ENCODE assay signal across 12 cellular contexts in genomic region chr9:35727676-35728040, GRCh38. TPM values are rescaled to one million over a fixed set of nuclear protein-coding genes. Genes with fewer than 3 reads are reported as not detected.
A peak's percentile ranks its signal among the peaks of the same experiment; 100 is the strongest.
DNase-seq lines count a peak whose midpoint lies in the region; ATAC-seq and TF ChIP-seq lines count a peak whose summit lies in the region.
"Had no signal": no experiment of that assay in that cellular context is flagged by ENCODE, and none has a peak within 500 bp of the region (broad histone marks: within the 10 kb centered on the region; RNA-seq: fewer than 3 reads in every experiment).

No MANE protein-coding gene starts in this region.

- H3K4me1 Mint-ChIP-seq in WTC11, result peaks cover 7% of the 10 kb centered on the region; the same call in 1 of the 2 replicates
- H3K4me1 Mint-ChIP-seq: brain, nephron had no signal

- DNase-seq in right atrium auricular region (ENCODE audit: low spot score), result no peak
- DNase-seq in Right ventricle myocardium superior, result no peak
- no peak for DNase-seq in coronary artery (ENCODE audit: low spot score)
- DNase-seq in HT-29 (ENCODE audit: low spot score), result no peak
- DNase-seq in DMS79 (lab: John Stamatoyannopoulos, UW), result no peak
- DNase-seq in WTC11 (ENCODE audit: low spot score), result no peak
- DNase-seq: NCI-H2227 treated with DMSO at 0.1 percent for 48 hours had no signal

- peak overlapping the region; percentile 60 for H3K9ac ChIP-seq in mucosa of stomach (ENCODE audit: low read length)

- H3K27ac ChIP-seq in right atrium auricular region, result peak overlapping the region; percentile 96 to 98
- peak overlapping the region; percentile 97 to 99 for H3K27ac ChIP-seq in coronary artery

- H3K4me3 ChIP-seq in right atrium auricular region, result peak overlapping the region; percentile 78 to 97
- H3K4me3 ChIP-seq in coronary artery, result peak overlapping the region; percentile 84
- no peak overlapping the region for H3K4me3 ChIP-seq in mucosa of stomach (ENCODE audit: low read length)

- peaks cover 0 to 60% of the 10 kb centered on the region in 2 donors for H3K4me1 ChIP-seq in right atrium auricular region
- H3K4me1 ChIP-seq in mucosa of stomach (ENCODE audit: control insufficient read depth, insufficient read depth, low read length), result peaks cover 44% of the 10 kb centered on the region

- no peaks in the 10 kb centered on the region for H3K27me3 ChIP-seq in right atrium auricular region
- no peaks in the 10 kb centered on the region for H3K27me3 ChIP-seq in mucosa of stomach (ENCODE audit: control insufficient read depth, insufficient read depth, low read length)

- POLR2A ChIA-PET in WTC11 (lab: Charles Lee), result interaction anchor here (0.5 to 2.6 kb wide), 5 partner anchors 31 to 1318 kb away, joined by 3 to 14 read pairs (median 4); partner anchors contain the start of gene TPM2

- H3K9me3 ChIP-seq in right atrium auricular region (no peaks in the 10 kb centered on the region), mucosa of stomach (ENCODE audit: control insufficient read depth, low read length) (no peaks in the 10 kb centered on the region)

- H3K27me3 Mint-ChIP-seq in WTC11 (ENCODE audit: low read depth), result no peaks in the 10 kb centered on the region
- H3K27me3 Mint-ChIP-seq: activated CD4-positive, alpha-beta T cell treated with anti-CD3 and anti-CD28 coated beads for 36 hours had no signal

- intact Hi-C loops in Right ventricle myocardium superior (cut with DNase I), result loop anchor here (5.0 kb wide), 2 partner anchors 35 to 65 kb away; no protein-coding TSS in a partner anchor

- H3K36me3 ChIP-seq in right atrium auricular region (peaks cover 35% of the 10 kb centered on the region), mucosa of stomach (ENCODE audit: control insufficient read depth, insufficient read depth, low read length) (peaks cover 24% of the 10 kb centered on the region)

- no peak for ATAC-seq in Right ventricle myocardium superior (ENCODE audit: poor library complexity)
- no peak for ATAC-seq in GM21367 (IDR thresholded peaks at IDR 0.05; ENCODE audit: unreplicated experiment)
- ATAC-seq in WTC11, result no peak

- peaks cover 21% of the 10 kb centered on the region for H3K36me3 Mint-ChIP-seq in WTC11

- CTCF ChIA-PET in WTC11 (lab: Charles Lee), result interaction anchor here (0.9 to 8.3 kb wide), 24 partner anchors 9 to 612 kb away, joined by 3 to 103 read pairs (median 10); partner anchors contain the start of genes ARHGEF39, ATOSB, CCDC107 and GBA2

- TF ChIP-seq CTCF in right atrium auricular region (IDR thresholded peaks at IDR 0.05), result no peak
- TF ChIP-seq CTCF in coronary artery (IDR thresholded peaks at IDR 0.05), result no peak
- no peak for TF ChIP-seq CTCF in WTC11 (IDR thresholded peaks at IDR 0.05)

- H3K4me3 Mint-ChIP-seq in WTC11, result no peak overlapping the region
- H3K4me3 Mint-ChIP-seq: activated CD4-positive, alpha-beta T cell treated with anti-CD3 and anti-CD28 coated beads for 36 hours had no signal

- H3K27ac Mint-ChIP-seq in WTC11, result no peak overlapping the region
- H3K27ac Mint-ChIP-seq: nephron had no signal

- H3K9me3 Mint-ChIP-seq in WTC11, result no peaks in the 10 kb centered on the region
- H3K9me3 Mint-ChIP-seq: brain, nephron had no signal

TF ChIP-seq in WTC11, 78 proteins besides CTCF, POLR2A, EP300 and RAD21 (continues in another document):
- TF ChIP-seq ZNF423 (CRISPR knock-in tag; IDR thresholded peaks at IDR 0.05) (no peak), PRDM15 (CRISPR knock-in tag; IDR thresholded peaks at IDR 0.05) (no peak), ZNF512 (CRISPR knock-in tag; IDR thresholded peaks at IDR 0.05; ENCODE audit: borderline replicate concordance) (no peak), E2F4 (CRISPR knock-in tag; IDR thresholded peaks at IDR 0.05; ENCODE audit: borderline replicate concordance, low read depth) (no peak), CREM (CRISPR knock-in tag; IDR thresholded peaks at IDR 0.05) (no peak), NFATC4 (CRISPR knock-in tag; IDR thresholded peaks at IDR 0.05) (no peak), TCF7 (CRISPR knock-in tag; IDR thresholded peaks at IDR 0.05; ENCODE audit: low read depth) (no peak), TP53 (CRISPR knock-in tag; IDR thresholded peaks at IDR 0.05) (no peak), SP1 (CRISPR knock-in tag; conservative IDR thresholded peaks at IDR 0.05) (no peak), KAT7 (CRISPR knock-in tag; IDR thresholded peaks at IDR 0.05; ENCODE audit: borderline replicate concordance) (no peak), ESRRA (CRISPR knock-in tag; IDR thresholded peaks at IDR 0.05; ENCODE audit: borderline replicate concordance) (no peak), CDX4 (CRISPR knock-in tag; IDR thresholded peaks at IDR 0.05; ENCODE audit: borderline replicate concordance) (no peak), OVOL2 (CRISPR knock-in tag; IDR thresholded peaks at IDR 0.05; ENCODE audit: borderline replicate concordance) (no peak), NFE2L1 (CRISPR knock-in tag; IDR thresholded peaks at IDR 0.05) (no peak)

RNA-seq across cellular contexts. Expression of gene TLN1, which starts 4.3 kb away (rescaled TPM):
- 100 to 1,000 TPM; 273 to 370 TPM for total RNA-seq in right atrium auricular region
- 252 TPM for total RNA-seq in Right ventricle myocardium superior
- total RNA-seq in HT-29 (2014; rRNA removed; shearing (Covaris generic)), result 99.5 and 100.0 TPM in 2 replicates
- 97.1 to 109 TPM (median 106 TPM) in 3 replicates for total RNA-seq in WTC11 (2021)

RNA-seq across cellular contexts. Expression of gene CREB3, which starts 4.8 kb away (rescaled TPM):
- total RNA-seq in right atrium auricular region (10 to 100 TPM; 34.6 to 48.5 TPM), Right ventricle myocardium superior (20.3 TPM), WTC11 (2021) (21.4 to 24.2 TPM (median 23.1 TPM) in 3 replicates)
- 42.4 and 44.5 TPM in 2 replicates for total RNA-seq in HT-29 (2014; rRNA removed; shearing (Covaris generic))

RNA-seq across cellular contexts. Expression of gene GBA2, which starts 21.4 kb away (rescaled TPM):
- total RNA-seq in right atrium auricular region, result 10 to 100 TPM; 64.1 to 76.3 TPM
- 74.6 TPM for total RNA-seq in Right ventricle myocardium superior
- 74.6 and 84.9 TPM in 2 replicates for total RNA-seq in HT-29 (2014; rRNA removed; shearing (Covaris generic))
- 85.5 to 104 TPM (median 89.7 TPM) in 3 replicates for total RNA-seq in WTC11 (2021)

RNA-seq across cellular contexts. Expression of gene RGP1, which starts 21.4 kb away (rescaled TPM):
- total RNA-seq in right atrium auricular region (10 to 100 TPM; 21.3 to 25.7 TPM), Right ventricle myocardium superior (28.5 TPM), WTC11 (2021) (29.7 to 30.0 TPM (median 30.0 TPM) in 3 replicates)
- 18.9 and 20.6 TPM in 2 replicates for total RNA-seq in HT-29 (2014; rRNA removed; shearing (Covaris generic))

RNA-seq across cellular contexts. Expression of gene MSMP, which starts 26.4 kb away (rescaled TPM):
- total RNA-seq in right atrium auricular region (not detected), Right ventricle myocardium superior (not detected), WTC11 (2021) (1.0 to 2.1 TPM (median 1.2 TPM) in 3 replicates)
- total RNA-seq in HT-29 (2014; rRNA removed; shearing (Covaris generic)), result 0.28 TPM in 1 of 2 replicates, not detected in the other
